Comparison of ENCODE assay signal across 8 cellular contexts in the genomic region with DNA sequence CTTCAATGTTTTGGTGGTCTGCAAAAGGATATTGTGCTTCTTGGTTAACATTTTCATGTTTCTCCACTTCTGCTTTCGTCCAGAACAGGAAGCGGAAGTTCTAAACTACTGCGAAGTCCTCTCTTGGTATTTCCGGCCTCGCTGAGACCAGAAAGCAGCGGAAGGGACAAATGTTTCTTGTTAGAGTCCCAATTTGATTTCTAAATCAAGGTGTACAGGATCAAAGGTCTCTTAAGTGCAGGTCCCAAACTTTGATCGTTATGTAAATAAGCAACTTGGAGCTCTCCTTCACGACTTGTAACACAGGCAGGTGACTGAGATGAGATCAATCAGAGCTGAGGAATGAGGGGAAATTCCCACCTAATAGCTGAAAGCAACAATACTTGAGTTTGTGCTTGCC. TPM values are rescaled to one million over a fixed set of nuclear protein-coding genes. Genes with fewer than 3 reads are reported as not detected.
DNase-seq lines count a peak whose midpoint lies in the region; ATAC-seq and TF ChIP-seq lines count a peak whose summit lies in the region.

No MANE protein-coding gene starts in this region.

- peak in 3 of 5 donors; percentile 12 to 24 (median 17) for DNase-seq in CD4-positive, alpha-beta memory T cell
- DNase-seq in activated T-helper 1 cell treated with anti-CD3 and anti-CD28 coated beads, Interleukin-12 subunit alpha, Interleukin-12 subunit beta, Interleukin-2, Interleukin-4 antibody, amounts not matched to agents 30 ng/mL and 10 ng/mL and 1 ng/mL, durations not matched to agents 14 hours and 24 hours and 36 hours (ENCODE audit: low spot score), result no peak
- DNase-seq in medulla oblongata (ENCODE audit: extremely low spot score) (peak; percentile 67), sigmoid colon (no peak), BE2C (no peak), SW480 (ENCODE audit: low spot score) (no peak)

- CTCF ChIA-PET in CD4-positive, alpha-beta memory T cell (lab: Charles Lee; ENCODE audit: partially characterized antibody), result interaction anchor here (0.7 to 3.6 kb wide), 17 partner anchors 9 to 888 kb away, joined by 3 to 31 read pairs (median 4); a partner anchor contains a TSS

- H3K4me1 Mint-ChIP-seq in CD4-positive, alpha-beta memory T cell, result peaks cover 13 to 19% (median 16%) of the 10 kb centered on the region in 4 donors
- peaks cover 12% of the 10 kb centered on the region for H3K4me1 Mint-ChIP-seq in activated T-helper 1 cell treated with anti-CD3 and anti-CD28 coated beads, Interleukin-12 subunit alpha, Interleukin-12 subunit beta, Interleukin-2, Interleukin-4 antibody, amounts not matched to agents 30 ng/mL and 10 ng/mL and 1 ng/mL, durations not matched to agents 14 hours and 24 hours and 36 hours (ENCODE audit: low read depth)

- H3K9me3 Mint-ChIP-seq in CD4-positive, alpha-beta memory T cell, result no peaks in the 10 kb centered on the region
- H3K9me3 Mint-ChIP-seq in activated T-helper 1 cell treated with anti-CD3 and anti-CD28 coated beads, Interleukin-12 subunit alpha, Interleukin-12 subunit beta, Interleukin-2, Interleukin-4 antibody, amounts not matched to agents 30 ng/mL and 10 ng/mL and 1 ng/mL, durations not matched to agents 14 hours and 24 hours and 36 hours, result peaks cover 9% of the 10 kb centered on the region

- intact Hi-C loops in CD4-positive, alpha-beta memory T cell (cut with micrococcal nuclease), result loop anchor here (1.0 to 2.0 kb wide), 2 partner anchors 377 to 537 kb away; a partner anchor contains a TSS
- intact Hi-C loops in activated T-helper 1 cell treated with anti-CD3 and anti-CD28 coated beads, Interleukin-12 subunit alpha, Interleukin-12 subunit beta, Interleukin-2, Interleukin-4 antibody, amounts not matched to agents 30 ng/mL and 10 ng/mL and 1 ng/mL, durations not matched to agents 14 hours and 24 hours and 36 hours (cut with micrococcal nuclease), result no loop called here
- intact Hi-C loops in sigmoid colon (cut with DNase I), result no loop called here

- H3K9me3 ChIP-seq in CD4-positive, alpha-beta memory T cell (ENCODE audit: control insufficient read depth in 1 of 2, low read length in 2 of 2), result no peaks in the 10 kb centered on the region
- H3K9me3 ChIP-seq in sigmoid colon (no peaks in the 10 kb centered on the region), BE2C (no peaks in the 10 kb centered on the region)

- POLR2A ChIA-PET in CD4-positive, alpha-beta memory T cell (lab: Charles Lee; ENCODE audit: partially characterized antibody), result interaction anchor here (0.7 to 2.2 kb wide), 10 partner anchors 12 to 726 kb away, joined by 3 to 31 read pairs (median 3); a partner anchor contains a TSS

- peak overlapping the region; percentile 40 for H3K27ac ChIP-seq in CD4-positive, alpha-beta memory T cell (ENCODE audit: low read depth, low read length)
- peak overlapping the region in 1 of 4 donors; percentile 12 for H3K27ac ChIP-seq in sigmoid colon

- ATAC-seq in GM19324 (IDR thresholded peaks at IDR 0.05; ENCODE audit: low FRiP score, unreplicated experiment), result peak; percentile 78
- ATAC-seq in HG03342 (IDR thresholded peaks at IDR 0.05; ENCODE audit: unreplicated experiment), result peak; percentile 96

- TF ChIP-seq EP300 in sigmoid colon (IDR thresholded peaks at IDR 0.05), result no peak

- TF ChIP-seq POLR2A in sigmoid colon (IDR thresholded peaks at IDR 0.05), result no peak

- TF ChIP-seq CTCF in sigmoid colon (IDR thresholded peaks at IDR 0.05), result no peak
- no peak for TF ChIP-seq CTCF in BE2C (IDR thresholded peaks at IDR 0.05; ENCODE audit: low read depth, low read length)

- no peaks in the 10 kb centered on the region for H3K27me3 ChIP-seq in CD4-positive, alpha-beta memory T cell (ENCODE audit: insufficient read depth, low read length)
- no peaks in the 10 kb centered on the region for H3K27me3 ChIP-seq in sigmoid colon
- H3K27me3 ChIP-seq in BE2C, result no peaks in the 10 kb centered on the region

- H3K4me1 ChIP-seq in CD4-positive, alpha-beta memory T cell (ENCODE audit: insufficient read depth, low read length), result peaks cover 20% of the 10 kb centered on the region
- H3K4me1 ChIP-seq in sigmoid colon (no peaks in the 10 kb centered on the region), BE2C (no peaks in the 10 kb centered on the region)

- H3K36me3 Mint-ChIP-seq in CD4-positive, alpha-beta memory T cell, result peaks cover 4 to 6% of the 10 kb centered on the region in 2 donors
- peaks cover 11% of the 10 kb centered on the region for H3K36me3 Mint-ChIP-seq in activated T-helper 1 cell treated with anti-CD3 and anti-CD28 coated beads, Interleukin-12 subunit alpha, Interleukin-12 subunit beta, Interleukin-2, Interleukin-4 antibody, amounts not matched to agents 30 ng/mL and 10 ng/mL and 1 ng/mL, durations not matched to agents 14 hours and 24 hours and 36 hours (ENCODE audit: low read depth)

- WGBS in sigmoid colon, 2 donors, result 8 to 11% methylated on average over 8 of the region's 8 CpGs

- peak overlapping the region; percentile 80 to 91 (median 86) for H3K4me3 Mint-ChIP-seq in CD4-positive, alpha-beta memory T cell
- H3K4me3 Mint-ChIP-seq in activated T-helper 1 cell treated with anti-CD3 and anti-CD28 coated beads, Interleukin-12 subunit alpha, Interleukin-12 subunit beta, Interleukin-2, Interleukin-4 antibody, amounts not matched to agents 30 ng/mL and 10 ng/mL and 1 ng/mL, durations not matched to agents 14 hours and 24 hours and 36 hours, result peak overlapping the region; percentile 54

- no peaks in the 10 kb centered on the region for H3K36me3 ChIP-seq in CD4-positive, alpha-beta memory T cell (ENCODE audit: insufficient read depth, low read length)
- H3K36me3 ChIP-seq in sigmoid colon (no peaks in the 10 kb centered on the region), BE2C (no peaks in the 10 kb centered on the region)

- H3K27ac Mint-ChIP-seq in CD4-positive, alpha-beta memory T cell, result peak overlapping the region; percentile 84 to 94 (median 92)
- H3K27ac Mint-ChIP-seq in activated T-helper 1 cell treated with anti-CD3 and anti-CD28 coated beads, Interleukin-12 subunit alpha, Interleukin-12 subunit beta, Interleukin-2, Interleukin-4 antibody, amounts not matched to agents 30 ng/mL and 10 ng/mL and 1 ng/mL, durations not matched to agents 14 hours and 24 hours and 36 hours, result peak overlapping the region; percentile 21

- H3K4me3 ChIP-seq in CD4-positive, alpha-beta memory T cell (ENCODE audit: low read length in 2 of 2), result peak overlapping the region; percentile 4 to 53
- H3K4me3 ChIP-seq in sigmoid colon (no peak overlapping the region), BE2C (ENCODE audit: low read depth, low read length) (no peak overlapping the region)

- H3K27me3 Mint-ChIP-seq in CD4-positive, alpha-beta memory T cell, result peaks cover 6 to 8% of the 10 kb centered on the region in 2 donors
- peaks cover 6% of the 10 kb centered on the region for H3K27me3 Mint-ChIP-seq in activated T-helper 1 cell treated with anti-CD3 and anti-CD28 coated beads, Interleukin-12 subunit alpha, Interleukin-12 subunit beta, Interleukin-2, Interleukin-4 antibody, amounts not matched to agents 30 ng/mL and 10 ng/mL and 1 ng/mL, durations not matched to agents 14 hours and 24 hours and 36 hours (ENCODE audit: insufficient read depth)

RNA-seq across cellular contexts. Expression of a gene that starts 40.1 kb away (rescaled TPM):
- total RNA-seq in CD4-positive, alpha-beta memory T cell, result under 1 TPM; 0.19 to 0.29 TPM
- polyA plus RNA-seq in CD4-positive, alpha-beta memory T cell, result not detected
- under 0.01 TPM in 1 of 2 replicates, not detected in the other for total RNA-seq in activated T-helper 1 cell treated with anti-CD3 and anti-CD28 coated beads, Interleukin-12 subunit alpha, Interleukin-12 subunit beta, Interleukin-2, Interleukin-4 antibody, amounts not matched to agents 30 ng/mL and 10 ng/mL and 1 ng/mL, durations not matched to agents 14 hours and 24 hours and 36 hours
- 10 to 100 TPM in 1 of 4 donors, 1 to 10 TPM in 3; 6.7 to 22.7 (median 7.4) TPM for total RNA-seq in sigmoid colon
- 1 to 10 TPM in 1 of 3 donors, under 1 TPM in 2; under 0.01 to 1.8 (median 0.46) TPM for polyA plus RNA-seq in sigmoid colon
- polyA plus RNA-seq in BE2C (2012; ENCODE audit: insufficient read depth, insufficient read length, low read depth), result 4.0 TPM

Comparison
In these comparisons a context has a peak if more than half of its experiments do, and no peak if none do; other contexts are left out.
1. DNase-seq: peak in CD4-positive, alpha-beta memory T cell (3 of 5) and medulla oblongata (single experiment); none in activated T-helper 1 cell treated with anti-CD3 and anti-CD28 coated beads, Interleukin-12 subunit alpha, Interleukin-12 subunit beta, Interleukin-2, Interleukin-4 antibody, amounts not matched to agents 30 ng/mL and 10 ng/mL and 1 ng/mL, durations not matched to agents 14 hours and 24 hours and 36 hours (single experiment), sigmoid colon (single experiment), BE2C (single experiment) and SW480 (single experiment).
2. H3K4me3 ChIP-seq: peak in CD4-positive, alpha-beta memory T cell (2 of 2); none in sigmoid colon (0 of 4) and BE2C (single experiment).